10 cellular contexts compared by ENCODE assay signal in the genomic region with DNA sequence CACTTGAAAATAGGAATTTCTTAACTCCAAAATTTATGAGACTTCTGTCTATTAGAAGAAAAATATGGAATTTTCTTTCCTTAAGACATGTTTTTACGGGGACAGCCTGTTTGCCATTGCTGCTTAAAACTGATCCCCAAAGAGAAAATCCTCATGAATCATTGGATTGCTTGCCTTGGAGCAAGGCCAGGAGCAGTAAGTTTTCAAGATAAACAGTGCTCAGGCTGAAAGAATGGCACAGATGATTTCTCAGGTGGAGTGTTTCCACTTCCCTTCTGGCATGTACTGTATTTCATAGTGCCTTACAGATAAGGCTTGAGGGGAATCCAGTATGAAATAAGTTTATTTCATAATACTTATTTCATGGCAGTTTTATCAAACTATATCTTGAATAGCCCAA.
A peak's percentile ranks its signal among the peaks of the same experiment; 100 is the strongest.
DNase-seq lines count a peak whose midpoint lies in the region; ATAC-seq, FAIRE-seq and TF ChIP-seq lines count a peak whose summit lies in the region.
"Had no signal": no experiment of that assay in that cellular context is flagged by ENCODE, and none has a peak within 500 bp of the region (broad histone marks: within the 10 kb centered on the region; RNA-seq: fewer than 3 reads in every experiment).

No MANE protein-coding gene starts in this region.

- no peaks in the 10 kb centered on the region for H3K27me3 Mint-ChIP-seq in natural killer cell (ENCODE audit: low read depth in 2 of 2)

- peak; percentile 57 for FAIRE-seq in RCC 7860 (lab: Jason Lieb, UNC)

- ATAC-seq in natural killer cell = no peak
- ATAC-seq: T-cell had no signal

- H3K4me3 ChIP-seq in fibroblast of the aortic adventitia (ENCODE audit: low read depth, low read length) (no peak overlapping the region), skeletal muscle cell (ENCODE audit: low read depth, low read length) (no peak overlapping the region)

- no peak overlapping the region for H3K4me3 Mint-ChIP-seq in natural killer cell
- H3K4me3 Mint-ChIP-seq: T-cell had no signal

- H3K4me1 Mint-ChIP-seq in natural killer cell = no peaks in the 10 kb centered on the region
- H3K4me1 Mint-ChIP-seq: T-cell had no signal

- peaks cover 4 to 9% of the 10 kb centered on the region in 2 donors for H3K9me3 Mint-ChIP-seq in natural killer cell

- TF ChIP-seq CTCF in fibroblast of the aortic adventitia (IDR thresholded peaks at IDR 0.05; ENCODE audit: insufficient read depth, low read length) (no peak), natural killer cell (IDR thresholded peaks at IDR 0.05) (no peak)

- peak; percentile 31 for DNase-seq in H4 (ENCODE audit: low spot score)
- peak; percentile 43 for DNase-seq in RCC 7860 (ENCODE audit: low spot score)
- peak; percentile 87 for DNase-seq in fibroblast of the aortic adventitia (ENCODE audit: low read depth)
- peak; percentile 52 for DNase-seq in skeletal muscle cell (ENCODE audit: low read depth)
- DNase-seq in stimulated activated CD8-positive, alpha-beta memory T cell treated with anti-CD3 and anti-CD28 coated beads, Interleukin-4, amount 100 ng/mL, for 48 hours = no peak
- no peak for DNase-seq in occipital lobe (lab: John Stamatoyannopoulos, UW)
- no peak for DNase-seq in natural killer cell
- DNase-seq: caudate nucleus, hippocampal formation, T-cell had no signal

- intact Hi-C loops in natural killer cell (cut with micrococcal nuclease) = no loop called here

- H3K27ac Mint-ChIP-seq in natural killer cell = no peak overlapping the region
- H3K27ac Mint-ChIP-seq: T-cell had no signal

- H3K36me3 Mint-ChIP-seq in natural killer cell = peaks cover 5% of the 10 kb centered on the region
- H3K36me3 Mint-ChIP-seq: T-cell had no signal

Comparison
In these comparisons a context has a peak if more than half of its experiments do, and no peak if none do; other contexts are left out.
1. DNase-seq: peak in H4 (single experiment), RCC 7860 (single experiment), fibroblast of the aortic adventitia (single experiment) and skeletal muscle cell (single experiment); none in stimulated activated CD8-positive, alpha-beta memory T cell treated with anti-CD3 and anti-CD28 coated beads, Interleukin-4, amount 100 ng/mL, for 48 hours (single experiment), occipital lobe (single experiment) and natural killer cell (single experiment).